27 cellular contexts compared by ENCODE assay signal in genomic region chr14:37474191-37474590, GRCh38.
"Had no signal": no experiment of that assay in that cellular context is flagged by ENCODE, and none has a peak within 500 bp of the region (broad histone marks: within the 10 kb centered on the region; RNA-seq: fewer than 3 reads in every experiment).

No MANE protein-coding gene starts in this region.

- H3K27me3 ChIP-seq: stomach, suprapubic skin, testis, thyroid gland, tibial artery, tibial nerve, transverse colon, upper lobe of left lung, upper lobe of right lung, uterus, vagina had no signal

- FAIRE-seq: urothelium cell line had no signal

- H3K4me1 ChIP-seq: stomach, suprapubic skin, testis, thyroid gland, tibial artery, tibial nerve, transverse colon, upper lobe of left lung, upper lobe of right lung, uterus, vagina had no signal

- H3K4me3 ChIP-seq: stomach, suprapubic skin, testis, thoracic aorta, thyroid gland, tibial artery, tibial nerve, transverse colon, upper lobe of left lung, upper lobe of right lung, uterus, vagina had no signal

- DNase-seq: stimulated activated CD4-positive, alpha-beta T cell treated with anti-CD3 and anti-CD28 coated beads, Interleukin-2, amount 100 ng/mL, for 48 hours; stimulated activated CD4-positive, alpha-beta T cell treated with anti-CD3 and anti-CD28 coated beads, Interleukin-4, amount 100 ng/mL, for 1 hour; stimulated activated CD4-positive, alpha-beta T cell treated with anti-CD3 and anti-CD28 coated beads, Interleukin-4, amount 100 ng/mL, for 24 hours; stimulated activated CD4-positive, alpha-beta T cell treated with anti-CD3 and anti-CD28 coated beads, Interleukin-4, amount 100 ng/mL, for 4 hours; stimulated activated CD8-positive, alpha-beta memory T cell treated with anti-CD3 and anti-CD28 coated beads, Interleukin-4, amount 100 ng/mL, for 48 hours; stimulated activated naive B cell treated with anti-CD40 and anti-IgM and Interleukin-4, amounts not matched to agents 10 μg/mL and 1 μg/mL and 100 μg/mL, for 72 hours; stimulated activated naive CD4-positive, alpha-beta T cell; stimulated activated naive CD4-positive, alpha-beta T cell treated with Interleukin-2 at 50 U/mL for 16 hours; stimulated activated naive CD8-positive, alpha-beta T cell treated with anti-CD3 and anti-CD28 coated beads, Interleukin-15, amount 100 ng/mL, for 72 hours; stimulated activated naive CD8-positive, alpha-beta T cell treated with anti-CD3 and anti-CD28 coated beads, Interleukin-15, Interleukin-2, amounts not matched to agents 100 U/mL and 50 U/mL, for 24 hours; stomach; substantia nigra; testis; thyroid gland; tibial artery; transverse colon; trophoblast cell; upper lobe of left lung; upper lobe of right lung; uterus had no signal

- H3K27ac ChIP-seq: stomach, suprapubic skin, testis, thoracic aorta, thyroid gland, tibial artery, tibial nerve, transverse colon, upper lobe of left lung, upper lobe of right lung, uterus, vagina had no signal

- H3K36me3 ChIP-seq: suprapubic skin, thoracic aorta, thyroid gland, transverse colon, upper lobe of left lung, upper lobe of right lung, uterus, vagina had no signal

- ATAC-seq: stimulated activated effector memory CD8-positive, alpha-beta T cell treated with anti-CD3 and anti-CD28 coated beads, Interleukin-12 subunit alpha, Interleukin-12 subunit beta, amount 100 ng/mL, for 72 hours; stimulated activated memory B cell treated with anti-CD40 and anti-IgM and Interleukin-4, amounts not matched to agents 10 μg/mL and 1 μg/mL and 100 μg/mL, for 72 hours; stimulated activated naive B cell treated with anti-CD40 and anti-IgM and Interleukin-4, amounts not matched to agents 10 μg/mL and 1 μg/mL and 100 μg/mL, for 72 hours; stimulated activated naive CD8-positive, alpha-beta T cell treated with anti-CD3 and anti-CD28 coated beads, Interleukin-15, amount 100 ng/mL, for 72 hours; stimulated activated naive CD8-positive, alpha-beta T cell treated with anti-CD3 and anti-CD28 coated beads, Interleukin-15, Interleukin-2, amounts not matched to agents 100 U/mL and 50 U/mL, for 24 hours; upper lobe of right lung had no signal

- H3K9me3 ChIP-seq: suprapubic skin, testis, thyroid gland, transverse colon, upper lobe of left lung, upper lobe of right lung, uterus, vagina had no signal
